ENCODE assay signal across 8 cellular contexts in the genomic region with DNA sequence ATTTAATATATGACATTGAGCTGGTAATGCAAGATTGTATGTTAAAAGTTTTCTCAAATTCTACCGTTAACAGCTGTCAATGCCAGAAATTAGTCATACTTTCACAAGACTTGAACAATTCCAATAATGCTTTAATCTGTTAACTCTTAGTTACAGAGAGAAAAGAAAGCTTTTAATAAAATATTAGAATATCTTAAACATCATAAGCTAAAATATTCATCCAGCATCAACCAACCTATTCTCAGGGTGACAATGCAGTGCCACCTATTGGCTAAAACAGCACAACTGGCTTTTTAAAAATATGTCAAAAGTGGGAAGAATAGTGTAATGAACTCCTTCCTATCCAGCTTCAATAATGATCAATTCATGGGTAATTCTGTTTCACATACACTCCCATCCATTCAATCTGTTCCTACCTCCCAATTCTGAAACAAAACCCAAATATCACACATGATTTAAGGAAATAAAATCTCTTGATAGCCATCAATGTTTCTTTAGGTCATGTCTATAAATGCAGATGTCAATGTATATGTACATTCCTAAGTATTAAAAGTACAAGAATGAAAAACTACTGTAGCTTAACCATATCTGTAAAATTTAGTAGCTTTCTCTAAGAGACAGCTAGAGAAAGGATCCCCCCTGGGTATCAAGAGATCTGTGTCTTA.
DNase-seq lines count a peak whose midpoint lies in the region; ATAC-seq and TF ChIP-seq lines count a peak whose summit lies in the region.

No MANE protein-coding gene starts in this region.

- no peaks in the 10 kb centered on the region for H3K27me3 ChIP-seq in esophagus muscularis mucosa

- ATAC-seq in GM18517 (IDR thresholded peaks at IDR 0.05; ENCODE audit: unreplicated experiment) (peak; percentile 60), GM18502 (IDR thresholded peaks at IDR 0.05; ENCODE audit: poor library complexity, unreplicated experiment) (no peak)

- H3K4me3 ChIP-seq in AG04449 (ENCODE audit: low read depth, low read length): no peak overlapping the region
- H3K4me3 ChIP-seq in esophagus muscularis mucosa: no peak overlapping the region
- H3K4me3 ChIP-seq in retinal pigment epithelial cell (ENCODE audit: low read length): no peak overlapping the region

- H3K9me3 ChIP-seq in esophagus muscularis mucosa: no peaks in the 10 kb centered on the region

- H3K4me1 ChIP-seq in esophagus muscularis mucosa: no peaks in the 10 kb centered on the region

- POLR2A ChIA-PET in AG04449 (lab: Yijun Ruan, JAX): no interaction called here

- intact Hi-C loops in esophagus muscularis mucosa (cut with DNase I): loop anchor here (10.0 kb wide), 1 partner anchor 215 kb away; no protein-coding TSS in a partner anchor

- TF ChIP-seq EP300 in esophagus muscularis mucosa (IDR thresholded peaks at IDR 0.05): no peak

- peak; percentile 34 for TF ChIP-seq CTCF in AG04449 (IDR thresholded peaks at IDR 0.05; ENCODE audit: insufficient read depth, low read length, missing control alignments)
- peak; percentile 31 to 63 (median 41) for TF ChIP-seq CTCF in esophagus muscularis mucosa (IDR thresholded peaks at IDR 0.05)
- peak; percentile 80 for TF ChIP-seq CTCF in retinal pigment epithelial cell (conservative IDR thresholded peaks at IDR 0.05; ENCODE audit: low read depth, low read length)

- CTCF ChIA-PET in AG04449 (lab: Yijun Ruan, JAX): interaction anchor here (0.6 to 2.4 kb wide), 16 partner anchors 9 to 334 kb away, joined by 3 to 16 read pairs (median 4); no protein-coding TSS in a partner anchor

- H3K36me3 ChIP-seq in esophagus muscularis mucosa: peaks cover 0 to 13% (median 6%) of the 10 kb centered on the region in 4 donors

- no peak for DNase-seq in AG04449 (ENCODE audit: low read depth, low spot score)
- peak; percentile 17 for DNase-seq in NCI-H460 (ENCODE audit: extremely low read depth, low read depth)
- no peak for DNase-seq in esophagus muscularis mucosa (ENCODE audit: extremely low spot score)
- no peak for DNase-seq in retinal pigment epithelial cell (ENCODE audit: low read depth)
- DNase-seq in SHP77 treated with DMSO at 0.1 percent for 48 hours (lab: John Stamatoyannopoulos, UW): no peak
- DNase-seq in NCI-H187 treated with DMSO at 0.1 percent for 48 hours (lab: John Stamatoyannopoulos, UW): no peak

- no peak overlapping the region for H3K27ac ChIP-seq in esophagus muscularis mucosa (replicated peaks in 1 of 4)

- no peak for TF ChIP-seq POLR2A in esophagus muscularis mucosa (IDR thresholded peaks at IDR 0.05; ENCODE audit: low read depth)

- WGBS in esophagus muscularis mucosa: 89% methylated on average over 1 of the region's 1 CpG
